13 cellular contexts compared by ENCODE assay signal in genomic region chr9:116391306-116391900, GRCh38.
DNase-seq lines count a peak whose midpoint lies in the region; ATAC-seq and TF ChIP-seq lines count a peak whose summit lies in the region.
"Had no signal": no experiment of that assay in that cellular context is flagged by ENCODE, and none has a peak within 500 bp of the region (broad histone marks: within the 10 kb centered on the region; RNA-seq: fewer than 3 reads in every experiment).

No MANE protein-coding gene starts in this region.

- DNase-seq in ELR (ENCODE audit: low read depth) = peak; percentile 73
- peak; percentile 71 for DNase-seq in HT1080 (ENCODE audit: low read depth)
- DNase-seq in cardiac fibroblast (ENCODE audit: low read depth in 2 of 2) = peak; percentile 50 to 70
- peak; percentile 66 for DNase-seq in mesendoderm
- DNase-seq in stimulated activated effector memory CD8-positive, alpha-beta T cell treated with anti-CD3 and anti-CD28 coated beads, Interleukin-12 subunit alpha, Interleukin-12 subunit beta, amount 100 ng/mL, for 72 hours (ENCODE audit: low spot score in 2 of 2) = no peak
- no peak for DNase-seq in spleen
- DNase-seq: NCI-H1694, T-helper 17 cell had no signal

- H3K9me3 ChIP-seq in spleen = no peaks in the 10 kb centered on the region
- H3K9me3 ChIP-seq: right atrium auricular region, tibial nerve had no signal

- no peak overlapping the region for H3K4ac ChIP-seq in mesendoderm (ENCODE audit: low read depth, low read length)

- H2BK15ac ChIP-seq in mesendoderm (replicated peaks; ENCODE audit: low read depth) = no peak overlapping the region

- no peaks in the 10 kb centered on the region for H3K79me1 ChIP-seq in mesendoderm (ENCODE audit: low read length)

- no peaks in the 10 kb centered on the region for H3K4me1 ChIP-seq in mesendoderm (ENCODE audit: control insufficient read depth, low read depth, low read length)
- H3K4me1 ChIP-seq in spleen = no peaks in the 10 kb centered on the region
- H3K4me1 ChIP-seq: right atrium auricular region, tibial nerve had no signal

- H3K27ac Mint-ChIP-seq in stimulated activated effector memory CD8-positive, alpha-beta T cell treated with anti-CD3 and anti-CD28 coated beads, Interleukin-12 subunit alpha, Interleukin-12 subunit beta, amount 100 ng/mL, for 72 hours = no peak overlapping the region
- H3K27ac Mint-ChIP-seq: activated naive CD4-positive, alpha-beta T cell treated with anti-CD3 and anti-CD28 coated beads, Interleukin-2, amount 50 U/mL, for 72 hours; T-helper 17 cell had no signal

- no peak overlapping the region for H2BK120ac ChIP-seq in mesendoderm (ENCODE audit: low read depth, low read length)

- H3K4me2 ChIP-seq in mesendoderm (ENCODE audit: low read length) = no peak overlapping the region

- no peak overlapping the region for H2BK5ac ChIP-seq in mesendoderm (ENCODE audit: low read length)

- ATAC-seq in stimulated activated effector memory CD8-positive, alpha-beta T cell treated with anti-CD3 and anti-CD28 coated beads, Interleukin-12 subunit alpha, Interleukin-12 subunit beta, amount 100 ng/mL, for 72 hours = no peak
- ATAC-seq in HG03442 (IDR thresholded peaks at IDR 0.05; ENCODE audit: unreplicated experiment) (no peak), GM21576 (IDR thresholded peaks at IDR 0.05; ENCODE audit: unreplicated experiment) (no peak)
- ATAC-seq: activated naive CD4-positive, alpha-beta T cell treated with anti-CD3 and anti-CD28 coated beads, Interleukin-2, amount 50 U/mL, for 72 hours; T-helper 17 cell had no signal

- H4K8ac ChIP-seq in mesendoderm (ENCODE audit: low read depth, low read length) = no peak overlapping the region

- intact Hi-C loops in spleen (cut with DNase I; ENCODE audit: low total_unique reads) = no loop called here

- TF ChIP-seq POLR2A in spleen (IDR thresholded peaks at IDR 0.05) = no peak

- H3K36me3 ChIP-seq in mesendoderm (ENCODE audit: control insufficient read depth, insufficient read depth, low read length) (no peaks in the 10 kb centered on the region), spleen (no peaks in the 10 kb centered on the region)

- H3K9me3 Mint-ChIP-seq in stimulated activated effector memory CD8-positive, alpha-beta T cell treated with anti-CD3 and anti-CD28 coated beads, Interleukin-12 subunit alpha, Interleukin-12 subunit beta, amount 100 ng/mL, for 72 hours = no peaks in the 10 kb centered on the region

- no peaks in the 10 kb centered on the region for H3K79me2 ChIP-seq in mesendoderm (ENCODE audit: control insufficient read depth, insufficient read depth, low read length)

- H3K27ac ChIP-seq in mesendoderm (ENCODE audit: low read depth, low read length) (no peak overlapping the region), spleen (no peak overlapping the region)
- H3K27ac ChIP-seq: right atrium auricular region, tibial nerve had no signal

- no peak overlapping the region for H3K18ac ChIP-seq in mesendoderm (ENCODE audit: low read length)

- no peak overlapping the region for H3K23ac ChIP-seq in mesendoderm (ENCODE audit: low read length)

- H3K4me3 ChIP-seq in cardiac fibroblast (replicated peaks in 1 of 2; ENCODE audit: low read depth in 2 of 2, low read length in 2 of 2) (no peak overlapping the region), mesendoderm (ENCODE audit: low read length) (no peak overlapping the region), spleen (no peak overlapping the region)
- H3K4me3 ChIP-seq: right atrium auricular region, tibial nerve had no signal

- no peak overlapping the region for H3K9ac ChIP-seq in mesendoderm (ENCODE audit: low read length)

- H3K56ac ChIP-seq in mesendoderm (ENCODE audit: low read length) = no peak overlapping the region

- no peak overlapping the region for H3K4me3 Mint-ChIP-seq in stimulated activated effector memory CD8-positive, alpha-beta T cell treated with anti-CD3 and anti-CD28 coated beads, Interleukin-12 subunit alpha, Interleukin-12 subunit beta, amount 100 ng/mL, for 72 hours
- H3K4me3 Mint-ChIP-seq: T-helper 17 cell had no signal

- H2AK5ac ChIP-seq in mesendoderm (ENCODE audit: low read length) = no peak overlapping the region

- H3K27me3 ChIP-seq in mesendoderm (ENCODE audit: insufficient read depth, low read length, poor library complexity) (no peaks in the 10 kb centered on the region), spleen (replicated peaks in 1 of 7) (no peaks in the 10 kb centered on the region)
- H3K27me3 ChIP-seq: right atrium auricular region, tibial nerve had no signal

- H3K36me3 Mint-ChIP-seq in stimulated activated effector memory CD8-positive, alpha-beta T cell treated with anti-CD3 and anti-CD28 coated beads, Interleukin-12 subunit alpha, Interleukin-12 subunit beta, amount 100 ng/mL, for 72 hours = no peaks in the 10 kb centered on the region
- H3K36me3 Mint-ChIP-seq: activated naive CD4-positive, alpha-beta T cell treated with anti-CD3 and anti-CD28 coated beads, Interleukin-2, amount 50 U/mL, for 72 hours had no signal

- no peaks in the 10 kb centered on the region for H3K4me1 Mint-ChIP-seq in stimulated activated effector memory CD8-positive, alpha-beta T cell treated with anti-CD3 and anti-CD28 coated beads, Interleukin-12 subunit alpha, Interleukin-12 subunit beta, amount 100 ng/mL, for 72 hours
- H3K4me1 Mint-ChIP-seq: T-helper 17 cell had no signal

- no peak for TF ChIP-seq CTCF in cardiac fibroblast (IDR thresholded peaks at IDR 0.05; ENCODE audit: low read depth, low read length)
- TF ChIP-seq CTCF in spleen (IDR thresholded peaks at IDR 0.05 in 8 of 11, conservative IDR thresholded peaks at IDR 0.05 in 3 of 11) = no peak

- WGBS in mesendoderm (ENCODE audit: extremely low coverage, insufficient coverage, low lambda C conversion rate) = no CpG with 5 or more reads among the region's 4 CpGs
- WGBS in spleen, 5 donors = 91 to 100% (median 98%) methylated on average over 1 to 4 of the region's 4 CpGs

- no peak overlapping the region for H4K5ac ChIP-seq in mesendoderm (ENCODE audit: low read length)

Comparison
In these comparisons a context has a peak if more than half of its experiments do, and no peak if none do; other contexts are left out.
1. DNase-seq: peak in ELR (single experiment), HT1080 (single experiment), cardiac fibroblast (2 of 2) and mesendoderm (single experiment); none in stimulated activated effector memory CD8-positive, alpha-beta T cell treated with anti-CD3 and anti-CD28 coated beads, Interleukin-12 subunit alpha, Interleukin-12 subunit beta, amount 100 ng/mL, for 72 hours (0 of 2) and spleen (single experiment).